Comparison of ENCODE assay signal across 1 cellular context in genomic region chr6:3196770-3197169, GRCh38.
TF ChIP-seq lines count a peak whose summit lies in the region.

No MANE protein-coding gene starts in this region.

TF ChIP-seq in K562, 482 proteins besides CTCF, POLR2A, EP300 and RAD21 (continued from another document):
- TF ChIP-seq SAFB2 (IDR thresholded peaks at IDR 0.05; ENCODE audit: borderline replicate concordance, low read depth, low read length, severe bottlenecking) (no peak), ZKSCAN8 (CRISPR knock-in tag; IDR thresholded peaks at IDR 0.05) (no peak), ZNF121 (CRISPR knock-in tag; conservative IDR thresholded peaks at IDR 0.05) (no peak), HDAC6 (IDR thresholded peaks at IDR 0.05; ENCODE audit: low read depth, low read length) (no peak), NR0B1 (IDR thresholded peaks at IDR 0.05; ENCODE audit: partially characterized antibody) (no peak), NCOR1 (IDR thresholded peaks at IDR 0.05) (peak; percentile 33; the same call in 1 of the 2 replicates), KAT8 (IDR thresholded peaks at IDR 0.05; ENCODE audit: low read depth) (no peak), ZNF324 (CRISPR knock-in tag; IDR thresholded peaks at IDR 0.05) (no peak), ZNF23 (CRISPR knock-in tag; IDR thresholded peaks at IDR 0.05) (no peak), HMG20A (CRISPR knock-in tag; conservative IDR thresholded peaks at IDR 0.05) (no peak), TCF3 (CRISPR knock-in tag; IDR thresholded peaks at IDR 0.05) (peak; percentile 82), BHLHE40 (IDR thresholded peaks at IDR 0.05; ENCODE audit: low read length) (peak; percentile 25; the same call in 1 of the 2 replicates), CBFB (CRISPR knock-in tag; IDR thresholded peaks at IDR 0.05) (no peak), ZSCAN29 (IDR thresholded peaks at IDR 0.05) (0 out of 2 replicates have a peak, but pooled peaks have one; percentile 34), TEAD1 (CRISPR knock-in tag; IDR thresholded peaks at IDR 0.05) (0 out of 4 replicates have a peak, but pooled peaks of 1 of the 2 experiments have one; percentile 22), NFRKB (IDR thresholded peaks at IDR 0.05; ENCODE audit: low read depth) (no peak), DPF2 (IDR thresholded peaks at IDR 0.05) (peak; percentile 47; the same call in 1 of the 2 replicates), TRIM24 (IDR thresholded peaks at IDR 0.05) (peak; percentile 21 to 49; a peak in 2 of 4 replicates), MEIS2 (IDR thresholded peaks at IDR 0.05; ENCODE audit: partially characterized antibody) (no peak)
- TF ChIP-seq, protein P1, sequence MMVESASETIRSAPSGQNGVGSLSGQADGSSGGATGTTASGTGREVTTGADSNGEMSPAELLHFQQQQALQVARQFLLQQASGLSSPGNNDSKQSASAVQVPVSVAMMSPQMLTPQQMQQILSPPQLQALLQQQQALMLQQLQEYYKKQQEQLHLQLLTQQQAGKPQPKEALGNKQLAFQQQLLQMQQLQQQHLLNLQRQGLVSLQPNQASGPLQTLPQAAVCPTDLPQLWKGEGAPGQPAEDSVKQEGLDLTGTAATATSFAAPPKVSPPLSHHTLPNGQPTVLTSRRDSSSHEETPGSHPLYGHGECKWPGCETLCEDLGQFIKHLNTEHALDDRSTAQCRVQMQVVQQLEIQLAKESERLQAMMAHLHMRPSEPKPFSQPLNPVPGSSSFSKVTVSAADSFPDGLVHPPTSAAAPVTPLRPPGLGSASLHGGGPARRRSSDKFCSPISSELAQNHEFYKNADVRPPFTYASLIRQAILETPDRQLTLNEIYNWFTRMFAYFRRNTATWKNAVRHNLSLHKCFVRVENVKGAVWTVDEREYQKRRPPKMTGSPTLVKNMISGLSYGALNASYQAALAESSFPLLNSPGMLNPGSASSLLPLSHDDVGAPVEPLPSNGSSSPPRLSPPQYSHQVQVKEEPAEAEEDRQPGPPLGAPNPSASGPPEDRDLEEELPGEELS (CRISPR knock-in tag; IDR thresholded peaks at IDR 0.05; ENCODE audit: borderline replicate concordance): no peak
- TF ChIP-seq, protein P2, sequence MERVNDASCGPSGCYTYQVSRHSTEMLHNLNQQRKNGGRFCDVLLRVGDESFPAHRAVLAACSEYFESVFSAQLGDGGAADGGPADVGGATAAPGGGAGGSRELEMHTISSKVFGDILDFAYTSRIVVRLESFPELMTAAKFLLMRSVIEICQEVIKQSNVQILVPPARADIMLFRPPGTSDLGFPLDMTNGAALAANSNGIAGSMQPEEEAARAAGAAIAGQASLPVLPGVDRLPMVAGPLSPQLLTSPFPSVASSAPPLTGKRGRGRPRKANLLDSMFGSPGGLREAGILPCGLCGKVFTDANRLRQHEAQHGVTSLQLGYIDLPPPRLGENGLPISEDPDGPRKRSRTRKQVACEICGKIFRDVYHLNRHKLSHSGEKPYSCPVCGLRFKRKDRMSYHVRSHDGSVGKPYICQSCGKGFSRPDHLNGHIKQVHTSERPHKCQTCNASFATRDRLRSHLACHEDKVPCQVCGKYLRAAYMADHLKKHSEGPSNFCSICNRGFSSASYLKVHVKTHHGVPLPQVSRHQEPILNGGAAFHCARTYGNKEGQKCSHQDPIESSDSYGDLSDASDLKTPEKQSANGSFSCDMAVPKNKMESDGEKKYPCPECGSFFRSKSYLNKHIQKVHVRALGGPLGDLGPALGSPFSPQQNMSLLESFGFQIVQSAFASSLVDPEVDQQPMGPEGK (CRISPR knock-in tag; IDR thresholded peaks at IDR 0.05; ENCODE audit: borderline replicate concordance): no peak
